ENCODE assay signal across 22 cellular contexts in genomic region chr17:74497471-74497870, GRCh38. TPM values are rescaled to one million over a fixed set of nuclear protein-coding genes. Genes with fewer than 3 reads are reported as not detected.
DNase-seq lines count a peak whose midpoint lies in the region; ATAC-seq and TF ChIP-seq lines count a peak whose summit lies in the region.
"Had no signal": no experiment of that assay in that cellular context is flagged by ENCODE, and none has a peak within 500 bp of the region (broad histone marks: within the 10 kb centered on the region; RNA-seq: fewer than 3 reads in every experiment).

No MANE protein-coding gene starts in this region.

- no peak overlapping the region for H3K4me3 Mint-ChIP-seq in activated CD8-positive, alpha-beta memory T cell treated with anti-CD3 and anti-CD28 coated beads, Interleukin-2, amount 10 ng/mL, durations not matched to agents 7 days and 5 days
- H3K4me3 Mint-ChIP-seq: CD4-positive, CD25-positive, alpha-beta regulatory T cell had no signal

- WGBS in sigmoid colon, 2 donors = 63 to 69% methylated on average over 5 of the region's 5 CpGs

- H3K9me3 Mint-ChIP-seq in activated CD8-positive, alpha-beta memory T cell treated with anti-CD3 and anti-CD28 coated beads, Interleukin-2, amount 10 ng/mL, durations not matched to agents 7 days and 5 days (ENCODE audit: low read depth) = no peaks in the 10 kb centered on the region

- in situ Hi-C loops in KBM-7 (cut with MboI; ENCODE audit: low pct_unique_long_range_greater_than_20kb, low sequenced_read_pairs) = no loop called here

- no peaks in the 10 kb centered on the region for H3K27me3 ChIP-seq in sigmoid colon

- no peak overlapping the region for H3K4me3 ChIP-seq in coronary artery
- H3K4me3 ChIP-seq in sigmoid colon = no peak overlapping the region

- H3K36me3 Mint-ChIP-seq in activated CD8-positive, alpha-beta memory T cell treated with anti-CD3 and anti-CD28 coated beads, Interleukin-2, amount 10 ng/mL, durations not matched to agents 7 days and 5 days = no peaks in the 10 kb centered on the region
- H3K36me3 Mint-ChIP-seq: CD4-positive, CD25-positive, alpha-beta regulatory T cell had no signal

- CTCF ChIA-PET in activated CD8-positive, alpha-beta memory T cell treated with anti-CD3 and anti-CD28 coated beads, Interleukin-2, amount 10 ng/mL, durations not matched to agents 7 days and 5 days (lab: Charles Lee) = interaction anchor here (1.6 to 8.2 kb wide), 5 partner anchors 40 to 129 kb away, joined by 4 to 74 read pairs (median 17); partner anchors contain the start of gene GPR142

- TF ChIP-seq EP300 in sigmoid colon (IDR thresholded peaks at IDR 0.05) = no peak

- H3K4me1 Mint-ChIP-seq in activated CD8-positive, alpha-beta memory T cell treated with anti-CD3 and anti-CD28 coated beads, Interleukin-2, amount 10 ng/mL, durations not matched to agents 7 days and 5 days = peaks cover 11% of the 10 kb centered on the region

- H3K27ac ChIP-seq in coronary artery (no peak overlapping the region), sigmoid colon (no peak overlapping the region)

- no peak for TF ChIP-seq POLR2A in sigmoid colon (IDR thresholded peaks at IDR 0.05)

- peak; percentile 43 for DNase-seq in activated CD8-positive, alpha-beta memory T cell treated with anti-CD3 and anti-CD28 coated beads for 24 hours
- DNase-seq in activated CD8-positive, alpha-beta memory T cell treated with anti-CD3 and anti-CD28 coated beads, Interleukin-2, amount 10 ng/mL, durations not matched to agents 7 days and 5 days = no peak
- DNase-seq in KBM-7 (peak; percentile 12), coronary artery (ENCODE audit: low spot score) (peak; percentile 40), sigmoid colon (peak; percentile 50), C1 segment of cervical spinal cord (lab: John Stamatoyannopoulos, UW) (no peak), NCI-H524 treated with DMSO at 0.1 percent for 48 hours (lab: John Stamatoyannopoulos, UW) (no peak)
- DNase-seq: CD4-positive, CD25-positive, alpha-beta regulatory T cell; DMS79; IMR-90; MV-4-11; NCI-H1417; NCI-H1694 treated with DMSO at 0.1 percent for 48 hours; NCI-H2107; NCI-H2227 treated with DMSO at 0.1 percent for 48 hours; NCI-H510A; NCI-H748 treated with DMSO at 0.1 percent for 48 hours had no signal

- no peaks in the 10 kb centered on the region for H3K9me3 ChIP-seq in sigmoid colon

- no peak for TF ChIP-seq CTCF in coronary artery (IDR thresholded peaks at IDR 0.05)
- TF ChIP-seq CTCF in sigmoid colon (IDR thresholded peaks at IDR 0.05) = no peak

- H3K4me1 ChIP-seq in sigmoid colon = no peaks in the 10 kb centered on the region

- no peak overlapping the region for H3K27ac Mint-ChIP-seq in activated CD8-positive, alpha-beta memory T cell treated with anti-CD3 and anti-CD28 coated beads, Interleukin-2, amount 10 ng/mL, durations not matched to agents 7 days and 5 days
- H3K27ac Mint-ChIP-seq: CD4-positive, CD25-positive, alpha-beta regulatory T cell had no signal

- peaks cover 6% of the 10 kb centered on the region for H3K27me3 Mint-ChIP-seq in activated CD8-positive, alpha-beta memory T cell treated with anti-CD3 and anti-CD28 coated beads, Interleukin-2, amount 10 ng/mL, durations not matched to agents 7 days and 5 days

- intact Hi-C loops in sigmoid colon (cut with DNase I) = no loop called here

- ATAC-seq in activated CD8-positive, alpha-beta memory T cell treated with anti-CD3 and anti-CD28 coated beads, Interleukin-2, amount 10 ng/mL, durations not matched to agents 7 days and 5 days = no peak
- ATAC-seq in GM21390 (IDR thresholded peaks at IDR 0.05; ENCODE audit: unreplicated experiment) = no peak
- ATAC-seq: Panc1 had no signal

- no peaks in the 10 kb centered on the region for H3K36me3 ChIP-seq in sigmoid colon

RNA-seq across cellular contexts. Expression of gene CD300A, which starts 31.0 kb away (rescaled TPM):
- 10 to 100 TPM in 1 of 2 experiments, 1 to 10 TPM in 1; 2.0 to 15.8 TPM for total RNA-seq in activated CD8-positive, alpha-beta memory T cell treated with anti-CD3 and anti-CD28 coated beads, Interleukin-2, amount 10 ng/mL, durations not matched to agents 7 days and 5 days
- 1 to 10 TPM; 2.9 to 6.9 (median 3.3) TPM for total RNA-seq in sigmoid colon
- 10 to 100 TPM in 2 of 3 donors, 1 to 10 TPM in 1; 4.8 to 33.5 (median 10.9) TPM for polyA plus RNA-seq in sigmoid colon
- total RNA-seq: A172, H4, IMR-90 had no signal
- polyA plus RNA-seq: AG04450, IMR-90 had no signal

RNA-seq across cellular contexts. Expression of gene CD300LB, which starts 33.8 kb away (rescaled TPM):
- total RNA-seq in activated CD8-positive, alpha-beta memory T cell treated with anti-CD3 and anti-CD28 coated beads, Interleukin-2, amount 10 ng/mL, durations not matched to agents 7 days and 5 days = not detected
- total RNA-seq in sigmoid colon = 1 to 10 TPM in 1 of 4 donors, under 1 TPM in 2, not detected in 1; 0.33 to 1.1 (median 0.55) TPM
- under 1 TPM; 0.38 to 0.60 (median 0.46) TPM for polyA plus RNA-seq in sigmoid colon
- total RNA-seq: A172; CD4-positive, CD25-positive, alpha-beta regulatory T cell; H4; IMR-90 had no signal
- polyA plus RNA-seq: AG04450; CD4-positive, CD25-positive, alpha-beta regulatory T cell; IMR-90 had no signal

RNA-seq across cellular contexts. Expression of gene CD300C, which starts 48.4 kb away (rescaled TPM):
- 1 to 10 TPM in 1 of 2 experiments, under 1 TPM in 1; 0.56 to 1.5 TPM for total RNA-seq in activated CD8-positive, alpha-beta memory T cell treated with anti-CD3 and anti-CD28 coated beads, Interleukin-2, amount 10 ng/mL, durations not matched to agents 7 days and 5 days
- total RNA-seq in sigmoid colon = 1 to 10 TPM in 1 of 4 donors, under 1 TPM in 2, not detected in 1; 0.36 to 3.3 (median 0.83) TPM
- 1 to 10 TPM in 2 of 3 donors, not detected in 1; 1.1 to 1.2 TPM for polyA plus RNA-seq in sigmoid colon
- total RNA-seq: CD4-positive, CD25-positive, alpha-beta regulatory T cell; IMR-90 had no signal
- polyA plus RNA-seq: AG04450, IMR-90 had no signal

Comparison
In these comparisons a context has a peak if more than half of its experiments do, and no peak if none do; other contexts are left out.
1. DNase-seq: peak in activated CD8-positive, alpha-beta memory T cell treated with anti-CD3 and anti-CD28 coated beads for 24 hours (single experiment), KBM-7 (single experiment), coronary artery (single experiment) and sigmoid colon (single experiment); none in activated CD8-positive, alpha-beta memory T cell treated with anti-CD3 and anti-CD28 coated beads, Interleukin-2, amount 10 ng/mL, durations not matched to agents 7 days and 5 days (single experiment), C1 segment of cervical spinal cord (0 of 14) and NCI-H524 treated with DMSO at 0.1 percent for 48 hours (single experiment).